10 cellular contexts compared by ENCODE assay signal in genomic region chr17:38585056-38585804, GRCh38. TPM values are rescaled to one million over a fixed set of nuclear protein-coding genes. Genes with fewer than 3 reads are reported as not detected.
A peak's percentile ranks its signal among the peaks of the same experiment; 100 is the strongest.
DNase-seq lines count a peak whose midpoint lies in the region; ATAC-seq, FAIRE-seq and TF ChIP-seq lines count a peak whose summit lies in the region.
"Had no signal": no experiment of that assay in that cellular context is flagged by ENCODE, and none has a peak within 500 bp of the region (broad histone marks: within the 10 kb centered on the region; RNA-seq: fewer than 3 reads in every experiment).

No MANE protein-coding gene starts in this region.

- 7% methylated on average over 11 of the region's 12 CpGs for WGBS in HepG2 (ENCODE audit: low lambda C conversion rate)

- TF ChIP-seq POLR2A in HepG2 (IDR thresholded peaks at IDR 0.05; ENCODE audit: insufficient read depth in 1 of 2, low read depth in 2 of 2, low read length in 2 of 2) = no peak

- POLR2A ChIA-PET in HepG2 (lab: Yijun Ruan, JAX) = interaction anchor here (1.1 to 1.8 kb wide), 4 partner anchors 16 to 76 kb away, joined by 4 to 7 read pairs (median 5); partner anchors contain the start of gene SRCIN1

- H3K27ac ChIP-seq in HUES48 (ENCODE audit: low read depth, low read length) (peak overlapping the region; percentile 48), SJCRH30 (no peak overlapping the region), HepG2 (ENCODE audit: extremely low read length, insufficient read depth, low read length) (no peak overlapping the region)
- H3K27ac ChIP-seq: ascending aorta had no signal

- H3K36me3 Mint-ChIP-seq in mesothelial cell of epicardium (no peaks in the 10 kb centered on the region), CD14-positive monocyte (peaks cover 4 to 6% of the 10 kb centered on the region in 2 donors)

- no peak overlapping the region for H2AFZ ChIP-seq in HepG2 (ENCODE audit: low read length)

- peak; percentile 54 for DNase-seq in DMS 273 treated with DMSO at 0.1 percent for 48 hours (lab: John Stamatoyannopoulos, UW)
- peak; percentile 49 to 55 for DNase-seq in SJCRH30
- peak; percentile 33 for DNase-seq in HepG2 (ENCODE audit: low spot score)
- no peak for DNase-seq in mesothelial cell of epicardium (ENCODE audit: low spot score in 2 of 2, unreplicated experiment in 2 of 2)
- no peak for DNase-seq in CD14-positive monocyte (ENCODE audit: low spot score)

- H3K4me3 Mint-ChIP-seq in mesothelial cell of epicardium (no peak overlapping the region), CD14-positive monocyte (peak overlapping the region in 1 of 2 donors; percentile 63)

- peak overlapping the region; percentile 67 for H3K4me2 ChIP-seq in HepG2 (ENCODE audit: low read depth, low read length)

- H3K27ac Mint-ChIP-seq in mesothelial cell of epicardium = no peak overlapping the region
- peak overlapping the region in 1 of 7 donors; percentile 65 for H3K27ac Mint-ChIP-seq in CD14-positive monocyte

- no peaks in the 10 kb centered on the region for H3K79me2 ChIP-seq in HepG2 (ENCODE audit: insufficient read depth, low read length)

- H4K20me1 ChIP-seq in HepG2 (ENCODE audit: insufficient read depth, low read length) = peaks cover 18% of the 10 kb centered on the region; the same call in 1 of the 2 replicates

- H3K27me3 ChIP-seq in HUES48 (ENCODE audit: control insufficient read depth, insufficient read depth, low read length) = peaks cover 29% of the 10 kb centered on the region
- peaks cover 16% of the 10 kb centered on the region; the same call in 1 of the 2 replicates for H3K27me3 ChIP-seq in SJCRH30
- peaks cover 0 to 22% of the 10 kb centered on the region in 2 experiments; a peak in 3 of 5 replicates for H3K27me3 ChIP-seq in HepG2 (ENCODE audit: control insufficient read depth in 1 of 2, insufficient read depth in 2 of 2, low read length in 2 of 2)
- H3K27me3 ChIP-seq: ascending aorta had no signal

- no peak for TF ChIP-seq RAD21 in HepG2 (CRISPR knock-in tag; IDR thresholded peaks at IDR 0.05)

- FAIRE-seq in HepG2 (lab: Jason Lieb, UNC) = no peak

- intact Hi-C loops in HepG2 (cut with micrococcal nuclease; ENCODE audit: unreplicated experiment) = loop anchor here (2.0 kb wide), 1 partner anchor 92 kb away; no protein-coding TSS in a partner anchor
- intact Hi-C loops in CD14-positive monocyte (cut with micrococcal nuclease) = no loop called here

- H3K9me3 Mint-ChIP-seq in mesothelial cell of epicardium (no peaks in the 10 kb centered on the region), CD14-positive monocyte (peaks cover 0 to 9% (median 2%) of the 10 kb centered on the region in 7 donors)

- H3K4me3 ChIP-seq in HUES48 (ENCODE audit: low read depth, low read length) = no peak overlapping the region
- no peak overlapping the region for H3K4me3 ChIP-seq in SJCRH30
- peak overlapping the region in 1 of 3 experiments; percentile 47; a peak in 2 of 6 replicates for H3K4me3 ChIP-seq in HepG2 (replicated peaks in 1 of 3; ENCODE audit: insufficient read depth in 1 of 3, low read depth in 2 of 3, low read length in 3 of 3)
- H3K4me3 ChIP-seq: ascending aorta had no signal

- in situ Hi-C loops in HepG2 (cut with HindIII; ENCODE audit: extremely low pct_ligation_motif_present, low pct_unique_long_range_greater_than_20kb) = loop anchor here (5.0 kb wide), 1 partner anchor 33 kb away; no protein-coding TSS in a partner anchor

- TF ChIP-seq EP300 in HepG2 (IDR thresholded peaks at IDR 0.05; ENCODE audit: low read depth in 2 of 2, low read length in 2 of 2) = no peak
- TF ChIP-seq EP300 in HepG2 (CRISPR knock-in tag; IDR thresholded peaks at IDR 0.05; ENCODE audit: borderline replicate concordance) = no peak

- no TSS peak for BruUV-seq in HepG2 (replicated peaks; lab: Mats Ljungman, UMichigan)

- CTCF ChIA-PET in HepG2 (lab: Yijun Ruan, JAX; ENCODE audit: low intra/inter-chr PET ratio, low total read pairs) = interaction anchor here (1.0 to 2.6 kb wide), 7 partner anchors 21 to 93 kb away, joined by 3 to 24 read pairs (median 6); partner anchors contain the start of gene SRCIN1

- H3K4me1 ChIP-seq in HUES48 (ENCODE audit: control insufficient read depth, insufficient read depth, low read length) (peaks cover 35% of the 10 kb centered on the region), SJCRH30 (peaks cover 23% of the 10 kb centered on the region), HepG2 (ENCODE audit: insufficient read depth, low read length) (peaks cover 41% of the 10 kb centered on the region)

- TF ChIP-seq CTCF in HepG2 (CRISPR knock-in tag; IDR thresholded peaks at IDR 0.05) (peak; percentile 24; the same call in 1 of the 2 replicates), mesothelial cell of epicardium (IDR thresholded peaks at IDR 0.05; ENCODE audit: unreplicated experiment) (no peak), CD14-positive monocyte (IDR thresholded peaks at IDR 0.05) (no peak)

- H3K9me3 ChIP-seq in HUES48 (ENCODE audit: control insufficient read depth, insufficient read depth, low read length) (no peaks in the 10 kb centered on the region), SJCRH30 (replicated peaks) (no peaks in the 10 kb centered on the region), HepG2 (ENCODE audit: low read length) (no peaks in the 10 kb centered on the region)
- H3K9me3 ChIP-seq: ascending aorta had no signal

- H3K9ac ChIP-seq in HUES48 (ENCODE audit: low read depth, low read length) = no peak overlapping the region
- no peak overlapping the region for H3K9ac ChIP-seq in HepG2 (ENCODE audit: insufficient read depth, low read depth, low read length)

- no peaks in the 10 kb centered on the region for H3K36me3 ChIP-seq in HUES48 (ENCODE audit: control insufficient read depth, insufficient read depth, low read length)
- no peaks in the 10 kb centered on the region for H3K36me3 ChIP-seq in SJCRH30
- no peaks in the 10 kb centered on the region for H3K36me3 ChIP-seq in HepG2 (replicated peaks in 1 of 2; ENCODE audit: control insufficient read depth in 1 of 2, insufficient read depth in 2 of 2, low read length in 2 of 2)
- H3K36me3 ChIP-seq: ascending aorta had no signal

- peaks cover 19% of the 10 kb centered on the region for H3K4me1 Mint-ChIP-seq in mesothelial cell of epicardium
- H3K4me1 Mint-ChIP-seq in CD14-positive monocyte = peaks cover 12% of the 10 kb centered on the region

- ATAC-seq in HepG2 (peak; percentile 53), GM21381 (IDR thresholded peaks at IDR 0.05; ENCODE audit: unreplicated experiment) (no peak), HG02678 (IDR thresholded peaks at IDR 0.05; ENCODE audit: unreplicated experiment) (no peak)

- peaks cover 10% of the 10 kb centered on the region for H3K27me3 Mint-ChIP-seq in mesothelial cell of epicardium (ENCODE audit: low read depth)
- peaks cover 87 to 97% (median 90%) of the 10 kb centered on the region in 3 donors for H3K27me3 Mint-ChIP-seq in CD14-positive monocyte (ENCODE audit: low read depth in 3 of 3)

TF ChIP-seq in HepG2, 621 proteins besides CTCF, POLR2A, EP300 and RAD21 (continues in another document):
- TF ChIP-seq SOX13 (IDR thresholded peaks at IDR 0.05) (no peak), SOX13 (CRISPR knock-in tag; conservative IDR thresholded peaks at IDR 0.05 in 1 of 2, IDR thresholded peaks at IDR 0.05 in 1 of 2) (no peak), ZNF788 (CRISPR knock-in tag; IDR thresholded peaks at IDR 0.05; ENCODE audit: borderline replicate concordance) (peak; percentile 37; the same call in 1 of the 2 replicates)

RNA-seq across cellular contexts. Expression of gene SRCIN1, which starts 20.5 kb away (rescaled TPM):
- 0.02 TPM in 1 of 2 replicates, not detected in the other for total RNA-seq in SJCRH30 (2014; rRNA removed; shearing (Covaris generic))
- total RNA-seq in HepG2 (2016; rRNA removed; fragmentation: Illumina TruSeq; extraction: Trizol) = 0.90 and 1.2 TPM in 2 replicates
- total RNA-seq in HepG2 (2016; cell fraction: cytosol; rRNA removed; fragmentation: Illumina TruSeq; extraction: Trizol; ENCODE audit: low read depth) = 0.26 and 0.30 TPM in 2 replicates
- total RNA-seq in HepG2 (2016; cell fraction: insoluble cytoplasmic fraction; rRNA removed; fragmentation: Illumina TruSeq; extraction: Trizol) = 0.76 and 1.4 TPM in 2 replicates
- total RNA-seq in HepG2 (2016; cell fraction: membrane; rRNA removed; fragmentation: Illumina TruSeq; extraction: Trizol) = 0.43 and 1.00 TPM in 2 replicates
- 2.5 and 3.1 TPM in 2 replicates for total RNA-seq in HepG2 (2016; cell fraction: nucleus; rRNA removed; fragmentation: Illumina TruSeq; extraction: Trizol)
- 9.6 and 19.8 TPM in 2 replicates for polyA plus RNA-seq in HepG2 (2011; rRNA removed)
- 2.9 and 4.8 TPM in 2 replicates for polyA plus RNA-seq in HepG2 (2011; cell fraction: cytosol; rRNA removed)
- polyA plus RNA-seq in HepG2 (2011; cell fraction: nucleus; rRNA removed) = 128 and 143 TPM in 2 replicates
- 9.9 and 11.0 TPM in 2 replicates for polyA plus RNA-seq in HepG2 (2012)
- 0.26 and 0.32 TPM in 2 replicates for polyA plus RNA-seq in HepG2 (2016; cell fraction: cytosol; fragmentation: Illumina TruSeq; extraction: Trizol; ENCODE audit: low read depth)
- polyA plus RNA-seq in HepG2 (2016; cell fraction: insoluble cytoplasmic fraction; fragmentation: Illumina TruSeq; extraction: Trizol; ENCODE audit: low read depth) = 1.0 and 2.4 TPM in 2 replicates
- 0.64 and 0.68 TPM in 2 replicates for polyA plus RNA-seq in HepG2 (2016; cell fraction: membrane; fragmentation: Illumina TruSeq; extraction: Trizol; ENCODE audit: low read depth)
- polyA plus RNA-seq in HepG2 (2016; cell fraction: nucleus; fragmentation: Illumina TruSeq; extraction: Trizol; ENCODE audit: insufficient read depth, low read depth) = 13.9 and 14.2 TPM in 2 replicates
- polyA minus RNA-seq in HepG2 (2011; rRNA and poly(A)+ RNA removed; ENCODE audit: low replicate concordance) = 2.4 and 22.5 TPM in 2 replicates
- polyA minus RNA-seq in HepG2 (2011; cell fraction: cytosol; rRNA and poly(A)+ RNA removed) = 5.7 and 10.1 TPM in 2 replicates
- polyA minus RNA-seq in HepG2 (2011; cell fraction: nucleus; rRNA and poly(A)+ RNA removed) = 22.4 and 24.7 TPM in 2 replicates
- total RNA-seq in mesothelial cell of epicardium = 19.4 to 21.4 TPM (median 20.8 TPM) in 3 replicates
- polyA plus RNA-seq in CD14-positive monocyte = not detected
- total RNA-seq: ascending aorta, mononuclear cell had no signal

Comparison
In these comparisons a context has a peak if more than half of its experiments do, and no peak if none do; other contexts are left out.
1. DNase-seq: peak in DMS 273 treated with DMSO at 0.1 percent for 48 hours (single experiment), SJCRH30 (2 of 2) and HepG2 (single experiment); none in mesothelial cell of epicardium (0 of 2) and CD14-positive monocyte (single experiment).